ENCODE assay signal across 8 cellular contexts in genomic region chr15:31352283-31352880, GRCh38.
DNase-seq lines count a peak whose midpoint lies in the region; ATAC-seq and TF ChIP-seq lines count a peak whose summit lies in the region.

No MANE protein-coding gene starts in this region.

- H3K4me1 Mint-ChIP-seq in dendritic cell treated with granulocyte-macrophage colony-stimulating factor and Interleukin-4, amounts not matched to agents 40 ng/mL and 50 ng/mL, for 4 days (ENCODE audit: low read depth) = peaks cover 99% of the 10 kb centered on the region

- H3K27me3 Mint-ChIP-seq in dendritic cell treated with granulocyte-macrophage colony-stimulating factor and Interleukin-4, amounts not matched to agents 40 ng/mL and 50 ng/mL, for 4 days = no peaks in the 10 kb centered on the region

- H3K4me3 Mint-ChIP-seq in dendritic cell treated with granulocyte-macrophage colony-stimulating factor and Interleukin-4, amounts not matched to agents 40 ng/mL and 50 ng/mL, for 4 days = peak overlapping the region; percentile 67

- H3K27ac ChIP-seq in neutrophil = peak overlapping the region; percentile 70

- no peaks in the 10 kb centered on the region for H3K9me3 Mint-ChIP-seq in dendritic cell treated with granulocyte-macrophage colony-stimulating factor and Interleukin-4, amounts not matched to agents 40 ng/mL and 50 ng/mL, for 4 days

- H3K9me3 ChIP-seq in neutrophil = no peaks in the 10 kb centered on the region

- peak; percentile 16 for DNase-seq in DMS 273 treated with DMSO at 0.1 percent for 48 hours (lab: John Stamatoyannopoulos, UW)
- DNase-seq in NCI-H69 (lab: John Stamatoyannopoulos, UW) = peak; percentile 60
- no peak for DNase-seq in T-helper 9 cell
- DNase-seq in KG1 (lab: John Stamatoyannopoulos, UW) = no peak

- peaks cover 70% of the 10 kb centered on the region for H3K36me3 Mint-ChIP-seq in dendritic cell treated with granulocyte-macrophage colony-stimulating factor and Interleukin-4, amounts not matched to agents 40 ng/mL and 50 ng/mL, for 4 days (ENCODE audit: low read depth)

- no peaks in the 10 kb centered on the region for H3K27me3 ChIP-seq in neutrophil

- ATAC-seq in HG02970 (IDR thresholded peaks at IDR 0.05; ENCODE audit: low FRiP score, unreplicated experiment) = no peak
- ATAC-seq in HG03565 (IDR thresholded peaks at IDR 0.05; ENCODE audit: unreplicated experiment) = no peak

- peaks cover 48 to 82% of the 10 kb centered on the region in 2 experiments for H3K4me1 ChIP-seq in neutrophil (ENCODE audit: control insufficient read depth in 1 of 2, insufficient read depth in 1 of 2, low read depth in 1 of 2, low read length in 1 of 2)

- H3K4me3 ChIP-seq in neutrophil (ENCODE audit: low read depth in 1 of 2, low read length in 1 of 2) = peak overlapping the region in 1 of 2 experiments; percentile 21

- peaks cover 35% of the 10 kb centered on the region for H3K36me3 ChIP-seq in neutrophil

- peak overlapping the region; percentile 85 for H3K27ac Mint-ChIP-seq in dendritic cell treated with granulocyte-macrophage colony-stimulating factor and Interleukin-4, amounts not matched to agents 40 ng/mL and 50 ng/mL, for 4 days

- TF ChIP-seq CTCF in neutrophil (IDR thresholded peaks at IDR 0.05) = no peak

- intact Hi-C loops in dendritic cell treated with granulocyte-macrophage colony-stimulating factor and Interleukin-4, amounts not matched to agents 40 ng/mL and 50 ng/mL, for 4 days (cut with micrococcal nuclease) = loop anchor here (2.0 kb wide), 1 partner anchor 14 kb away; no protein-coding TSS in a partner anchor

Comparison
In these comparisons a context has a peak if more than half of its experiments do, and no peak if none do; other contexts are left out.
1. DNase-seq: peak in DMS 273 treated with DMSO at 0.1 percent for 48 hours (single experiment) and NCI-H69 (single experiment); none in T-helper 9 cell (single experiment) and KG1 (single experiment).